8 cellular contexts compared by ENCODE assay signal in genomic region chr20:25197173-25197869, GRCh38. TPM values are rescaled to one million over a fixed set of nuclear protein-coding genes. Genes with fewer than 3 reads are reported as not detected.
DNase-seq lines count a peak whose midpoint lies in the region; ATAC-seq and TF ChIP-seq lines count a peak whose summit lies in the region.

No MANE protein-coding gene starts in this region.

- peaks cover 3% of the 10 kb centered on the region for H3K9me3 Mint-ChIP-seq in endodermal cell

- H3K9me3 ChIP-seq in Peyer's patch (no peaks in the 10 kb centered on the region), endodermal cell (ENCODE audit: control insufficient read depth, low read length) (no peaks in the 10 kb centered on the region), spleen (no peaks in the 10 kb centered on the region)

- peak overlapping the region; percentile 71 for H3K4me3 Mint-ChIP-seq in endodermal cell

- H3K4me1 Mint-ChIP-seq in endodermal cell: peaks cover 21% of the 10 kb centered on the region

- H3K9ac ChIP-seq in endodermal cell (ENCODE audit: extremely low read depth, low read length, poor library complexity, severe bottlenecking): peak overlapping the region; percentile 65

- H3K27ac ChIP-seq in Peyer's patch (peak overlapping the region in 1 of 4 donors; percentile 84), endodermal cell (ENCODE audit: low read depth, low read length) (no peak overlapping the region), spleen (peak overlapping the region in 2 of 8 donors; percentile 87 to 88)

- peak; percentile 64 for DNase-seq in activated CD8-positive, alpha-beta memory T cell treated with anti-CD3 and anti-CD28 coated beads for 24 hours
- no peak for DNase-seq in activated CD8-positive, alpha-beta memory T cell treated with anti-CD3 and anti-CD28 coated beads, Interleukin-2, amount 50 U/mL, for 48 hours
- DNase-seq in Peyer's patch: no peak
- peak; percentile 61 for DNase-seq in endodermal cell
- DNase-seq in spleen: peak; percentile 72

- no peaks in the 10 kb centered on the region for H3K27me3 ChIP-seq in Peyer's patch
- H3K27me3 ChIP-seq in endodermal cell (ENCODE audit: control insufficient read depth, insufficient read depth, low read length, poor library complexity, severe bottlenecking): no peaks in the 10 kb centered on the region
- H3K27me3 ChIP-seq in spleen (replicated peaks in 1 of 7): no peaks in the 10 kb centered on the region

- peak overlapping the region in 3 of 4 donors; percentile 83 to 97 (median 89) for H3K4me3 ChIP-seq in Peyer's patch
- peak overlapping the region; percentile 95 for H3K4me3 ChIP-seq in endodermal cell (ENCODE audit: low read length)
- peak overlapping the region in 3 of 8 donors; percentile 78 to 97 (median 85) for H3K4me3 ChIP-seq in spleen

- TF ChIP-seq CTCF in Peyer's patch (IDR thresholded peaks at IDR 0.05): peak in 4 of 6 experiments; percentile 12 to 32 (median 18)
- TF ChIP-seq CTCF in endodermal cell (conservative IDR thresholded peaks at IDR 0.05): peak; percentile 23
- TF ChIP-seq CTCF in spleen (IDR thresholded peaks at IDR 0.05 in 8 of 11, conservative IDR thresholded peaks at IDR 0.05 in 3 of 11): no peak

- no peak for ATAC-seq in GM19324 (IDR thresholded peaks at IDR 0.05; ENCODE audit: low FRiP score, unreplicated experiment)
- no peak for ATAC-seq in HG02678 (IDR thresholded peaks at IDR 0.05; ENCODE audit: unreplicated experiment)
- ATAC-seq in HG03460 (IDR thresholded peaks at IDR 0.05; ENCODE audit: unreplicated experiment): no peak

- H3K36me3 ChIP-seq in Peyer's patch: no peaks in the 10 kb centered on the region
- peaks cover 8% of the 10 kb centered on the region for H3K36me3 ChIP-seq in endodermal cell (ENCODE audit: control insufficient read depth, insufficient read depth, low read length)
- H3K36me3 ChIP-seq in spleen: no peaks in the 10 kb centered on the region

- peaks cover 2% of the 10 kb centered on the region for H3K36me3 Mint-ChIP-seq in endodermal cell (ENCODE audit: low read depth)

- TF ChIP-seq POLR2A in Peyer's patch (IDR thresholded peaks at IDR 0.05) (no peak), spleen (IDR thresholded peaks at IDR 0.05) (no peak)

- H3K27me3 Mint-ChIP-seq in endodermal cell (ENCODE audit: insufficient read depth): peaks cover 5% of the 10 kb centered on the region

- intact Hi-C loops in spleen (cut with DNase I; ENCODE audit: low total_unique reads): no loop called here

- 90 to 100% methylated on average over 2 to 3 of the region's 3 CpGs for WGBS in endodermal cell (ENCODE audit: insufficient coverage in 1 of 2, insufficient read length in 1 of 2), 2 experiments
- 71 to 93% (median 88%) methylated on average over 3 of the region's 3 CpGs for WGBS in spleen, 5 donors

- H3K27ac Mint-ChIP-seq in endodermal cell: peak overlapping the region; percentile 54

- H3K4me1 ChIP-seq in Peyer's patch (peaks cover 0 to 30% (median 11%) of the 10 kb centered on the region in 4 donors), endodermal cell (ENCODE audit: control insufficient read depth, insufficient read depth, low read length) (peaks cover 3% of the 10 kb centered on the region), spleen (peaks cover 14 to 38% (median 28%) of the 10 kb centered on the region in 6 donors)

RNA-seq across cellular contexts. Expression of gene ENTPD6, which starts 1.8 kb away (rescaled TPM):
- total RNA-seq in Peyer's patch (100 to 1,000 TPM; 122 to 248 (median 213) TPM), endodermal cell (10 to 100 TPM; 77.1 to 93.6 TPM), spleen (10 to 100 TPM; 31.6 to 49.6 (median 35.7) TPM)
- polyA plus RNA-seq in endodermal cell (2013, experiment 1 of 2): 49.8 TPM
- 44.7 TPM for polyA plus RNA-seq in endodermal cell (2013, experiment 2 of 2)
- polyA plus RNA-seq in spleen: 10 to 100 TPM; 23.0 to 42.0 (median 33.6) TPM

RNA-seq across cellular contexts. Expression of gene PYGB, which starts 50.6 kb away (rescaled TPM):
- 100 to 1,000 TPM in 2 of 4 donors, 10 to 100 TPM in 2; 88.3 to 154 (median 124) TPM for total RNA-seq in Peyer's patch
- 10 to 100 TPM; 59.3 to 66.8 TPM for total RNA-seq in endodermal cell
- 48.4 TPM for polyA plus RNA-seq in endodermal cell (2013, experiment 1 of 2)
- 48.7 TPM for polyA plus RNA-seq in endodermal cell (2013, experiment 2 of 2)
- 10 to 100 TPM; 27.0 to 47.8 (median 34.4) TPM for total RNA-seq in spleen
- 10 to 100 TPM; 10.5 to 29.4 (median 18.2) TPM for polyA plus RNA-seq in spleen

Comparison
In these comparisons a context has a peak if more than half of its experiments do, and no peak if none do; other contexts are left out.
1. DNase-seq: peak in activated CD8-positive, alpha-beta memory T cell treated with anti-CD3 and anti-CD28 coated beads for 24 hours (single experiment), endodermal cell (single experiment) and spleen (single experiment); none in activated CD8-positive, alpha-beta memory T cell treated with anti-CD3 and anti-CD28 coated beads, Interleukin-2, amount 50 U/mL, for 48 hours (single experiment) and Peyer's patch (0 of 3).
2. CTCF ChIP-seq: peak in Peyer's patch (4 of 6) and endodermal cell (single experiment); none in spleen (0 of 11).